ENCODE assay signal across 21 cellular contexts in genomic region chr12:3947781-3948180, GRCh38.
A peak's percentile ranks its signal among the peaks of the same experiment; 100 is the strongest.
DNase-seq lines count a peak whose midpoint lies in the region; ATAC-seq lines count a peak whose summit lies in the region.
"Had no signal": no experiment of that assay in that cellular context is flagged by ENCODE, and none has a peak within 500 bp of the region (broad histone marks: within the 10 kb centered on the region; RNA-seq: fewer than 3 reads in every experiment).

No MANE protein-coding gene starts in this region.

- peaks cover 16% of the 10 kb centered on the region for H3K9me3 Mint-ChIP-seq in activated naive CD4-positive, alpha-beta T cell treated with anti-CD3 and anti-CD28 coated beads, Interleukin-2, amount 50 U/mL, for 24 hours
- peaks cover 8% of the 10 kb centered on the region for H3K9me3 Mint-ChIP-seq in activated naive CD8-positive, alpha-beta T cell treated with anti-CD3 and anti-CD28 coated beads, Interleukin-2, amount 10 ng/mL, durations not matched to agents 7 days and 5 days
- peaks cover 9 to 23% of the 10 kb centered on the region in 2 donors for H3K9me3 Mint-ChIP-seq in stimulated activated naive CD8-positive, alpha-beta T cell treated with anti-CD3 and anti-CD28 coated beads, Interleukin-15, amount 100 ng/mL, for 72 hours

- H3K9ac ChIP-seq in SK-N-MC (ENCODE audit: insufficient read length), result no peak overlapping the region

- DNase-seq in activated naive CD4-positive, alpha-beta T cell treated with Interleukin-2 at 50 U/mL for 16 hours, result no peak
- DNase-seq in SK-N-MC (ENCODE audit: low read depth, low spot score) (peak; percentile 92), middle frontal gyrus (ENCODE audit: extremely low spot score, low spot score) (no peak)
- no peak for DNase-seq in activated naive CD8-positive, alpha-beta T cell treated with anti-CD3 and anti-CD28 coated beads, Interleukin-2, amount 10 ng/mL, durations not matched to agents 7 days and 5 days
- DNase-seq in stimulated activated naive CD8-positive, alpha-beta T cell treated with anti-CD3 and anti-CD28 coated beads, Interleukin-15, amount 100 ng/mL, for 72 hours, result no peak
- DNase-seq in effector CD8-positive, alpha-beta T cell (lab: John Stamatoyannopoulos, UW), result no peak
- DNase-seq: COR-L47; head of caudate nucleus; midbrain; NCI-H2029 treated with DMSO at 0.1 percent for 48 hours; NCI-H446 treated with DMSO at 0.1 percent for 48 hours; small intestine; stimulated activated naive CD4-positive, alpha-beta T cell treated with Interleukin-2 at 50 U/mL for 16 hours; transverse colon; WERI-Rb-1 had no signal

- H3K9me3 ChIP-seq in SK-N-MC (ENCODE audit: low read depth, low read length), result no peaks in the 10 kb centered on the region
- H3K9me3 ChIP-seq: transverse colon had no signal

- ATAC-seq in activated naive CD8-positive, alpha-beta T cell treated with anti-CD3 and anti-CD28 coated beads, Interleukin-2, amount 10 ng/mL, durations not matched to agents 7 days and 5 days (ENCODE audit: low read depth), result peak; percentile 44
- ATAC-seq in stimulated activated naive CD8-positive, alpha-beta T cell treated with anti-CD3 and anti-CD28 coated beads, Interleukin-15, amount 100 ng/mL, for 72 hours, result no peak
- ATAC-seq in GM21381 (IDR thresholded peaks at IDR 0.05; ENCODE audit: unreplicated experiment), result no peak
- ATAC-seq: HCT116, left lobe of liver had no signal

- H3K4me1 Mint-ChIP-seq in activated naive CD4-positive, alpha-beta T cell treated with anti-CD3 and anti-CD28 coated beads, Interleukin-2, amount 50 U/mL, for 24 hours, result peaks cover 70% of the 10 kb centered on the region
- H3K4me1 Mint-ChIP-seq in activated naive CD8-positive, alpha-beta T cell treated with anti-CD3 and anti-CD28 coated beads, Interleukin-2, amount 10 ng/mL, durations not matched to agents 7 days and 5 days, result peaks cover 28% of the 10 kb centered on the region
- peaks cover 39% of the 10 kb centered on the region for H3K4me1 Mint-ChIP-seq in stimulated activated naive CD8-positive, alpha-beta T cell treated with anti-CD3 and anti-CD28 coated beads, Interleukin-15, amount 100 ng/mL, for 72 hours

- POLR2A ChIA-PET in activated naive CD8-positive, alpha-beta T cell treated with anti-CD3 and anti-CD28 coated beads, Interleukin-2, amount 10 ng/mL, durations not matched to agents 7 days and 5 days (lab: Charles Lee), result interaction anchor here (1.4 to 1.5 kb wide), 2 partner anchors 15 to 50 kb away, joined by 3 to 5 read pairs; no protein-coding TSS in a partner anchor

- H3K4me3 ChIP-seq in SK-N-MC, result peak overlapping the region; percentile 7; the same call in 1 of the 2 replicates
- H3K4me3 ChIP-seq: coronary artery, transverse colon had no signal

- peak overlapping the region; percentile 79 for H3K27ac Mint-ChIP-seq in activated naive CD4-positive, alpha-beta T cell treated with anti-CD3 and anti-CD28 coated beads, Interleukin-2, amount 50 U/mL, for 24 hours
- peak overlapping the region; percentile 68 for H3K27ac Mint-ChIP-seq in activated naive CD8-positive, alpha-beta T cell treated with anti-CD3 and anti-CD28 coated beads, Interleukin-2, amount 10 ng/mL, durations not matched to agents 7 days and 5 days
- H3K27ac Mint-ChIP-seq in stimulated activated naive CD8-positive, alpha-beta T cell treated with anti-CD3 and anti-CD28 coated beads, Interleukin-15, amount 100 ng/mL, for 72 hours, result peak overlapping the region; percentile 43 to 45
- H3K27ac Mint-ChIP-seq: brain had no signal

- H3K36me3 ChIP-seq in SK-N-MC (ENCODE audit: insufficient read depth, low read length), result no peaks in the 10 kb centered on the region
- H3K36me3 ChIP-seq: transverse colon, WERI-Rb-1 had no signal

- peaks cover 6% of the 10 kb centered on the region for H3K36me3 Mint-ChIP-seq in activated naive CD4-positive, alpha-beta T cell treated with anti-CD3 and anti-CD28 coated beads, Interleukin-2, amount 50 U/mL, for 24 hours
- peaks cover 10% of the 10 kb centered on the region for H3K36me3 Mint-ChIP-seq in activated naive CD8-positive, alpha-beta T cell treated with anti-CD3 and anti-CD28 coated beads, Interleukin-2, amount 10 ng/mL, durations not matched to agents 7 days and 5 days
- H3K36me3 Mint-ChIP-seq: brain had no signal

- no peaks in the 10 kb centered on the region for H3K27me3 Mint-ChIP-seq in activated naive CD4-positive, alpha-beta T cell treated with anti-CD3 and anti-CD28 coated beads, Interleukin-2, amount 50 U/mL, for 24 hours
- H3K27me3 Mint-ChIP-seq in activated naive CD8-positive, alpha-beta T cell treated with anti-CD3 and anti-CD28 coated beads, Interleukin-2, amount 10 ng/mL, durations not matched to agents 7 days and 5 days, result peaks cover 4% of the 10 kb centered on the region
- H3K27me3 Mint-ChIP-seq in stimulated activated naive CD8-positive, alpha-beta T cell treated with anti-CD3 and anti-CD28 coated beads, Interleukin-15, amount 100 ng/mL, for 72 hours, result no peaks in the 10 kb centered on the region

- H3K27ac ChIP-seq in SK-N-MC, result peak overlapping the region; percentile 91
- H3K27ac ChIP-seq: coronary artery, WERI-Rb-1 had no signal

- peak overlapping the region; percentile 42 for H3K4me3 Mint-ChIP-seq in activated naive CD4-positive, alpha-beta T cell treated with anti-CD3 and anti-CD28 coated beads, Interleukin-2, amount 50 U/mL, for 24 hours
- peak overlapping the region; percentile 18 for H3K4me3 Mint-ChIP-seq in activated naive CD8-positive, alpha-beta T cell treated with anti-CD3 and anti-CD28 coated beads, Interleukin-2, amount 10 ng/mL, durations not matched to agents 7 days and 5 days
- peak overlapping the region in 1 of 2 donors; percentile 44 for H3K4me3 Mint-ChIP-seq in stimulated activated naive CD8-positive, alpha-beta T cell treated with anti-CD3 and anti-CD28 coated beads, Interleukin-15, amount 100 ng/mL, for 72 hours
- H3K4me3 Mint-ChIP-seq: brain had no signal
